In the genomic region with DNA sequence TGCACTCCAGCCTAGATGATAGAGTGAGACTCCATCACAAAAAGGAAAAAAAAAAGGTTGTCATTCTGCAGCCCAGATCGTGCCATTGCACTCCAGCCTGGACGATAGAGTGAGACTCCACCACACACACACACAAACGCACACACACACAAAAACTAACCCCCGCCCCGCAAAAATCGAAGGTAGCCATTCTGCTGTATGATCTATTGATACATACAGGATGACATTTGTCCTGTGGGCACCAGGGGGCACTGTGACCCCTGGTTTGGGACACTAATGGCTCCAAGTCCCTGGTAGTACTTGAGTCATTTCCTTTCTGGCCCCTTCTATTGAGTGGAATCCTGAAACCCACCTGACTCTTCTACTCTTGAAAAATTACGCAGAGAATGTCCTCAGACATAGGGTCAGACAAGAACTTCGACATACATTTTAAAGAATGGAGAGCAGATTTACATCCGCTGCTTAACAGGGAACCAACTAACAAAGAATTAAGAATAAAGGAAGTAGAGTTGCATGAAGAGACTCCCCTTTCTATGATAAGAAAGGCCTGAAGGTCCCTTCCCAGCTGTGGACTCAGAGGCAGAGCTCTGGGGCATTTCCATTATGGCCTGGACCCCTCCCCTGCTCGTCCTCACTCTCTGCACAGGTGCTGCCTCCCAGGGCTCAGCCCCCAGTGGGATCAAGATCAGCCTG, we compare ENCODE assay signal across 8 cellular contexts. TPM values are rescaled to one million over a fixed set of nuclear protein-coding genes. Genes with fewer than 3 reads are reported as not detected.
DNase-seq lines count a peak whose midpoint lies in the region; ATAC-seq and TF ChIP-seq lines count a peak whose summit lies in the region.

No MANE protein-coding gene starts in this region.

- no peaks in the 10 kb centered on the region for H3K36me3 Mint-ChIP-seq in immature natural killer cell

- no peak overlapping the region for H3K27ac ChIP-seq in adrenal gland

- no peak overlapping the region for H3K4me3 Mint-ChIP-seq in immature natural killer cell

- H3K4me1 ChIP-seq in adrenal gland (replicated peaks in 1 of 2): no peaks in the 10 kb centered on the region

- H3K4me3 ChIP-seq in adrenal gland: no peak overlapping the region

- TF ChIP-seq POLR2A in adrenal gland (IDR thresholded peaks at IDR 0.05): no peak

- peak; percentile 57 to 69 (median 63) for TF ChIP-seq CTCF in adrenal gland (IDR thresholded peaks at IDR 0.05)

- WGBS in adrenal gland, 4 donors: 35 to 48% (median 40%) methylated on average over 10 of the region's 10 CpGs

- ATAC-seq in SK-N-SH treated with all-trans-retinoic acid at 6 μM for 48 hours: peak; percentile 86
- no peak for ATAC-seq in HG03135 (IDR thresholded peaks at IDR 0.05; ENCODE audit: unreplicated experiment)
- no peak for ATAC-seq in HG03159 (IDR thresholded peaks at IDR 0.05; ENCODE audit: unreplicated experiment)

- intact Hi-C loops in adrenal gland (cut with DNase I): loop anchor here in 1 of 2 donors (5.0 kb wide), 1 partner anchor 93 kb away; no protein-coding TSS in a partner anchor

- no peaks in the 10 kb centered on the region for H3K36me3 ChIP-seq in adrenal gland (replicated peaks in 1 of 2)

- H3K27me3 ChIP-seq in adrenal gland: no peaks in the 10 kb centered on the region

- no peak overlapping the region for H3K27ac Mint-ChIP-seq in immature natural killer cell

- H3K4me1 Mint-ChIP-seq in immature natural killer cell: no peaks in the 10 kb centered on the region

- H3K27me3 Mint-ChIP-seq in immature natural killer cell (ENCODE audit: low read depth in 3 of 3): peaks cover 1 to 4% (median 1%) of the 10 kb centered on the region in 3 donors

- no peaks in the 10 kb centered on the region for H3K9me3 Mint-ChIP-seq in immature natural killer cell

- DNase-seq in DMS53 (lab: John Stamatoyannopoulos, UW): peak; percentile 55
- DNase-seq in HT-29 (ENCODE audit: low spot score): peak; percentile 14
- peak; percentile 46 to 78 (median 60) for DNase-seq in adrenal gland
- DNase-seq in immature natural killer cell: peak; percentile 30 to 48 (median 46)
- DNase-seq in stimulated activated CD4-positive, alpha-beta T cell treated with anti-CD3 and anti-CD28 coated beads, Interleukin-4, amount 100 ng/mL, for 4 hours: peak; percentile 38 to 47

- H3K9me3 ChIP-seq in adrenal gland (replicated peaks in 1 of 3): no peaks in the 10 kb centered on the region

TF ChIP-seq in SK-N-SH treated with all-trans-retinoic acid at 6 μM for 48 hours, 23 proteins besides CTCF, POLR2A, EP300 and RAD21:
- TF ChIP-seq ARNTL (CRISPR knock-in tag; IDR thresholded peaks at IDR 0.05; ENCODE audit: borderline replicate concordance, low read depth) (no peak), ZNF565 (CRISPR knock-in tag; conservative IDR thresholded peaks at IDR 0.05; ENCODE audit: low read depth) (no peak), ESRRG (CRISPR knock-in tag; IDR thresholded peaks at IDR 0.05) (no peak), SNAI2 (CRISPR knock-in tag; IDR thresholded peaks at IDR 0.05) (no peak), ZNF8 (CRISPR knock-in tag; IDR thresholded peaks at IDR 0.05) (no peak), TOX (CRISPR knock-in tag; IDR thresholded peaks at IDR 0.05; ENCODE audit: borderline replicate concordance) (no peak), OSR1 (CRISPR knock-in tag; IDR thresholded peaks at IDR 0.05) (no peak), RARB (CRISPR knock-in tag; IDR thresholded peaks at IDR 0.05) (no peak), ISL1 (CRISPR knock-in tag; IDR thresholded peaks at IDR 0.05) (no peak), ZC3H10 (CRISPR knock-in tag; IDR thresholded peaks at IDR 0.05) (no peak), GLIS3 (CRISPR knock-in tag; IDR thresholded peaks at IDR 0.05) (no peak), BACH2 (CRISPR knock-in tag; IDR thresholded peaks at IDR 0.05; ENCODE audit: borderline replicate concordance) (no peak), ZNF70 (CRISPR knock-in tag; IDR thresholded peaks at IDR 0.05) (no peak), ZFP3 (CRISPR knock-in tag; IDR thresholded peaks at IDR 0.05) (no peak), PPARA (CRISPR knock-in tag; IDR thresholded peaks at IDR 0.05; ENCODE audit: borderline replicate concordance) (no peak; the same call in 1 of the 2 replicates)
- TF ChIP-seq, protein P1, sequence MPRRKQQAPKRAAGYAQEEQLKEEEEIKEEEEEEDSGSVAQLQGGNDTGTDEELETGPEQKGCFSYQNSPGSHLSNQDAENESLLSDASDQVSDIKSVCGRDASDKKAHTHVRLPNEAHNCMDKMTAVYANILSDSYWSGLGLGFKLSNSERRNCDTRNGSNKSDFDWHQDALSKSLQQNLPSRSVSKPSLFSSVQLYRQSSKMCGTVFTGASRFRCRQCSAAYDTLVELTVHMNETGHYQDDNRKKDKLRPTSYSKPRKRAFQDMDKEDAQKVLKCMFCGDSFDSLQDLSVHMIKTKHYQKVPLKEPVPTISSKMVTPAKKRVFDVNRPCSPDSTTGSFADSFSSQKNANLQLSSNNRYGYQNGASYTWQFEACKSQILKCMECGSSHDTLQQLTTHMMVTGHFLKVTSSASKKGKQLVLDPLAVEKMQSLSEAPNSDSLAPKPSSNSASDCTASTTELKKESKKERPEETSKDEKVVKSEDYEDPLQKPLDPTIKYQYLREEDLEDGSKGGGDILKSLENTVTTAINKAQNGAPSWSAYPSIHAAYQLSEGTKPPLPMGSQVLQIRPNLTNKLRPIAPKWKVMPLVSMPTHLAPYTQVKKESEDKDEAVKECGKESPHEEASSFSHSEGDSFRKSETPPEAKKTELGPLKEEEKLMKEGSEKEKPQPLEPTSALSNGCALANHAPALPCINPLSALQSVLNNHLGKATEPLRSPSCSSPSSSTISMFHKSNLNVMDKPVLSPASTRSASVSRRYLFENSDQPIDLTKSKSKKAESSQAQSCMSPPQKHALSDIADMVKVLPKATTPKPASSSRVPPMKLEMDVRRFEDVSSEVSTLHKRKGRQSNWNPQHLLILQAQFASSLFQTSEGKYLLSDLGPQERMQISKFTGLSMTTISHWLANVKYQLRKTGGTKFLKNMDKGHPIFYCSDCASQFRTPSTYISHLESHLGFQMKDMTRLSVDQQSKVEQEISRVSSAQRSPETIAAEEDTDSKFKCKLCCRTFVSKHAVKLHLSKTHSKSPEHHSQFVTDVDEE (CRISPR knock-in tag; IDR thresholded peaks at IDR 0.05): no peak
- TF ChIP-seq, protein P2, sequence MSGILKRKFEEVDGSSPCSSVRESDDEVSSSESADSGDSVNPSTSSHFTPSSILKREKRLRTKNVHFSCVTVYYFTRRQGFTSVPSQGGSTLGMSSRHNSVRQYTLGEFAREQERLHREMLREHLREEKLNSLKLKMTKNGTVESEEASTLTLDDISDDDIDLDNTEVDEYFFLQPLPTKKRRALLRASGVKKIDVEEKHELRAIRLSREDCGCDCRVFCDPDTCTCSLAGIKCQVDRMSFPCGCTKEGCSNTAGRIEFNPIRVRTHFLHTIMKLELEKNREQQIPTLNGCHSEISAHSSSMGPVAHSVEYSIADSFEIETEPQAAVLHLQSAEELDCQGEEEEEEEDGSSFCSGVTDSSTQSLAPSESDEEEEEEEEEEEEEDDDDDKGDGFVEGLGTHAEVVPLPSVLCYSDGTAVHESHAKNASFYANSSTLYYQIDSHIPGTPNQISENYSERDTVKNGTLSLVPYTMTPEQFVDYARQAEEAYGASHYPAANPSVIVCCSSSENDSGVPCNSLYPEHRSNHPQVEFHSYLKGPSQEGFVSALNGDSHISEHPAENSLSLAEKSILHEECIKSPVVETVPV (CRISPR knock-in tag; IDR thresholded peaks at IDR 0.05): no peak
- TF ChIP-seq, protein P3, sequence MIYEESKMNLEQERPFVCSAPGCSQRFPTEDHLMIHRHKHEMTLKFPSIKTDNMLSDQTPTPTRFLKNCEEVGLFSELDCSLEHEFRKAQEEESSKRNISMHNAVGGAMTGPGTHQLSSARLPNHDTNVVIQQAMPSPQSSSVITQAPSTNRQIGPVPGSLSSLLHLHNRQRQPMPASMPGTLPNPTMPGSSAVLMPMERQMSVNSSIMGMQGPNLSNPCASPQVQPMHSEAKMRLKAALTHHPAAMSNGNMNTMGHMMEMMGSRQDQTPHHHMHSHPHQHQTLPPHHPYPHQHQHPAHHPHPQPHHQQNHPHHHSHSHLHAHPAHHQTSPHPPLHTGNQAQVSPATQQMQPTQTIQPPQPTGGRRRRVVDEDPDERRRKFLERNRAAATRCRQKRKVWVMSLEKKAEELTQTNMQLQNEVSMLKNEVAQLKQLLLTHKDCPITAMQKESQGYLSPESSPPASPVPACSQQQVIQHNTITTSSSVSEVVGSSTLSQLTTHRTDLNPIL (CRISPR knock-in tag; IDR thresholded peaks at IDR 0.05; ENCODE audit: low read depth): no peak

RNA-seq across cellular contexts. Expression of a gene that starts 35.0 kb away (rescaled TPM):
- total RNA-seq in HT-29 (2014; rRNA removed; shearing (Covaris generic)): not detected in 2 replicates
- 1 to 10 TPM in 7 of 8 donors, under 1 TPM in 1; 0.78 to 7.1 (median 3.2) TPM for total RNA-seq in adrenal gland
- polyA plus RNA-seq in adrenal gland (10 to 100 TPM in 1 of 3 donors, 1 to 10 TPM in 2; 4.7 to 11.6 (median 9.1) TPM), immature natural killer cell (not detected)

RNA-seq across cellular contexts. Expression of a gene that starts 50.3 kb away (rescaled TPM):
- not detected in 2 replicates for total RNA-seq in HT-29 (2014; rRNA removed; shearing (Covaris generic))
- not detected for total RNA-seq in adrenal gland
- polyA plus RNA-seq in adrenal gland: not detected
- polyA plus RNA-seq in immature natural killer cell: not detected
